Comparison of ENCODE assay signal across 1 cellular context in genomic region chr20:1467355-1468116, GRCh38.
TF ChIP-seq lines count a peak whose summit lies in the region.

No MANE protein-coding gene starts in this region.

TF ChIP-seq in HepG2, 621 proteins besides CTCF, POLR2A, EP300 and RAD21 (continued from another document and continues in another):
- TF ChIP-seq ZNF512B (CRISPR knock-in tag; IDR thresholded peaks at IDR 0.05; ENCODE audit: borderline replicate concordance): peak; percentile 44; the same call in 1 of the 2 replicates
- TF ChIP-seq ZBTB21 (CRISPR knock-in tag; IDR thresholded peaks at IDR 0.05): 0 out of 2 replicates have a peak, but pooled peaks have one; percentile 25
- peak; percentile 36; the same call in 1 of the 2 replicates for TF ChIP-seq RFX5 (IDR thresholded peaks at IDR 0.05; ENCODE audit: low read depth, low read length)
- 0 out of 2 replicates have a peak, but pooled peaks have one; percentile 68 for TF ChIP-seq ZBTB26 (CRISPR knock-in tag; IDR thresholded peaks at IDR 0.05; ENCODE audit: borderline replicate concordance)
- TF ChIP-seq ZFYVE20 (CRISPR knock-in tag; IDR thresholded peaks at IDR 0.05; ENCODE audit: borderline replicate concordance, low read depth): no peak
- TF ChIP-seq, protein P1, sequence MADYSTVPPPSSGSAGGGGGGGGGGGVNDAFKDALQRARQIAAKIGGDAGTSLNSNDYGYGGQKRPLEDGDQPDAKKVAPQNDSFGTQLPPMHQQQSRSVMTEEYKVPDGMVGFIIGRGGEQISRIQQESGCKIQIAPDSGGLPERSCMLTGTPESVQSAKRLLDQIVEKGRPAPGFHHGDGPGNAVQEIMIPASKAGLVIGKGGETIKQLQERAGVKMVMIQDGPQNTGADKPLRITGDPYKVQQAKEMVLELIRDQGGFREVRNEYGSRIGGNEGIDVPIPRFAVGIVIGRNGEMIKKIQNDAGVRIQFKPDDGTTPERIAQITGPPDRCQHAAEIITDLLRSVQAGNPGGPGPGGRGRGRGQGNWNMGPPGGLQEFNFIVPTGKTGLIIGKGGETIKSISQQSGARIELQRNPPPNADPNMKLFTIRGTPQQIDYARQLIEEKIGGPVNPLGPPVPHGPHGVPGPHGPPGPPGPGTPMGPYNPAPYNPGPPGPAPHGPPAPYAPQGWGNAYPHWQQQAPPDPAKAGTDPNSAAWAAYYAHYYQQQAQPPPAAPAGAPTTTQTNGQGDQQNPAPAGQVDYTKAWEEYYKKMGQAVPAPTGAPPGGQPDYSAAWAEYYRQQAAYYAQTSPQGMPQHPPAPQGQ (CRISPR knock-in tag; IDR thresholded peaks at IDR 0.05; ENCODE audit: borderline replicate concordance): 0 out of 2 replicates have a peak, but pooled peaks have one; percentile 49
- TF ChIP-seq, protein P2, sequence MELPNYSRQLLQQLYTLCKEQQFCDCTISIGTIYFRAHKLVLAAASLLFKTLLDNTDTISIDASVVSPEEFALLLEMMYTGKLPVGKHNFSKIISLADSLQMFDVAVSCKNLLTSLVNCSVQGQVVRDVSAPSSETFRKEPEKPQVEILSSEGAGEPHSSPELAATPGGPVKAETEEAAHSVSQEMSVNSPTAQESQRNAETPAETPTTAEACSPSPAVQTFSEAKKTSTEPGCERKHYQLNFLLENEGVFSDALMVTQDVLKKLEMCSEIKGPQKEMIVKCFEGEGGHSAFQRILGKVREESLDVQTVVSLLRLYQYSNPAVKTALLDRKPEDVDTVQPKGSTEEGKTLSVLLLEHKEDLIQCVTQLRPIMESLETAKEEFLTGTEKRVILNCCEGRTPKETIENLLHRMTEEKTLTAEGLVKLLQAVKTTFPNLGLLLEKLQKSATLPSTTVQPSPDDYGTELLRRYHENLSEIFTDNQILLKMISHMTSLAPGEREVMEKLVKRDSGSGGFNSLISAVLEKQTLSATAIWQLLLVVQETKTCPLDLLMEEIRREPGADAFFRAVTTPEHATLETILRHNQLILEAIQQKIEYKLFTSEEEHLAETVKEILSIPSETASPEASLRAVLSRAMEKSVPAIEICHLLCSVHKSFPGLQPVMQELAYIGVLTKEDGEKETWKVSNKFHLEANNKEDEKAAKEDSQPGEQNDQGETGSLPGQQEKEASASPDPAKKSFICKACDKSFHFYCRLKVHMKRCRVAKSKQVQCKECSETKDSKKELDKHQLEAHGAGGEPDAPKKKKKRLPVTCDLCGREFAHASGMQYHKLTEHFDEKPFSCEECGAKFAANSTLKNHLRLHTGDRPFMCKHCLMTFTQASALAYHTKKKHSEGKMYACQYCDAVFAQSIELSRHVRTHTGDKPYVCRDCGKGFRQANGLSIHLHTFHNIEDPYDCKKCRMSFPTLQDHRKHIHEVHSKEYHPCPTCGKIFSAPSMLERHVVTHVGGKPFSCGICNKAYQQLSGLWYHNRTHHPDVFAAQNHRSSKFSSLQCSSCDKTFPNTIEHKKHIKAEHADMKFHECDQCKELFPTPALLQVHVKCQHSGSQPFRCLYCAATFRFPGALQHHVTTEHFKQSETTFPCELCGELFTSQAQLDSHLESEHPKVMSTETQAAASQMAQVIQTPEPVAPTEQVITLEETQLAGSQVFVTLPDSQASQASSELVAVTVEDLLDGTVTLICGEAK (IDR thresholded peaks at IDR 0.05): no peak
- TF ChIP-seq, protein P2 (CRISPR knock-in tag; IDR thresholded peaks at IDR 0.05): no peak; the same call in 1 of the 2 replicates
- 0 out of 2 replicates have a peak, but pooled peaks have one; percentile 27 for TF ChIP-seq ZNF10 (CRISPR knock-in tag; IDR thresholded peaks at IDR 0.05; ENCODE audit: borderline replicate concordance, low read depth)
- TF ChIP-seq IKZF4 (CRISPR knock-in tag; IDR thresholded peaks at IDR 0.05; ENCODE audit: borderline replicate concordance, low read depth, not compliant biosample characterization): no peak
- peak; percentile 47; the same call in 1 of the 2 replicates for TF ChIP-seq NFYC (CRISPR knock-in tag; IDR thresholded peaks at IDR 0.05)
- peak; percentile 9; the same call in 1 of the 2 replicates for TF ChIP-seq MXD1 (CRISPR knock-in tag; IDR thresholded peaks at IDR 0.05)
- TF ChIP-seq JUN (CRISPR knock-in tag; IDR thresholded peaks at IDR 0.05): no peak
- TF ChIP-seq ZNF414 (CRISPR knock-in tag; IDR thresholded peaks at IDR 0.05): 0 out of 2 replicates have a peak, but pooled peaks have one; percentile 42
- no peak for TF ChIP-seq ZKSCAN5 (CRISPR knock-in tag; IDR thresholded peaks at IDR 0.05)
- TF ChIP-seq ZNF550 (CRISPR knock-in tag; IDR thresholded peaks at IDR 0.05; ENCODE audit: borderline replicate concordance): no peak; the same call in 1 of the 2 replicates
- TF ChIP-seq PRDM10 (CRISPR knock-in tag; IDR thresholded peaks at IDR 0.05; ENCODE audit: low read depth): peak; percentile 44; the same call in 1 of the 2 replicates
- peak; percentile 28; the same call in 1 of the 2 replicates for TF ChIP-seq THAP9 (CRISPR knock-in tag; IDR thresholded peaks at IDR 0.05; ENCODE audit: borderline replicate concordance)
- peak; percentile 39; the same call in 1 of the 2 replicates for TF ChIP-seq FOXK2 (IDR thresholded peaks at IDR 0.05)
- TF ChIP-seq ZNF713 (CRISPR knock-in tag; IDR thresholded peaks at IDR 0.05): no peak
- TF ChIP-seq ZNF891 (CRISPR knock-in tag; IDR thresholded peaks at IDR 0.05): 0 out of 2 replicates have a peak, but pooled peaks have one; percentile 57
- TF ChIP-seq NFATC3 (CRISPR knock-in tag; IDR thresholded peaks at IDR 0.05): no peak
- TF ChIP-seq ZNF878 (CRISPR knock-in tag; IDR thresholded peaks at IDR 0.05): peak; percentile 47; the same call in 1 of the 2 replicates
- no peak for TF ChIP-seq ZNF816 (CRISPR knock-in tag; IDR thresholded peaks at IDR 0.05; ENCODE audit: borderline replicate concordance)
- peak; percentile 19; the same call in 1 of the 2 replicates for TF ChIP-seq CEBPG (CRISPR knock-in tag; IDR thresholded peaks at IDR 0.05)
- TF ChIP-seq NFE2L1 (CRISPR knock-in tag; IDR thresholded peaks at IDR 0.05; ENCODE audit: borderline replicate concordance): peak; percentile 63; the same call in 1 of the 2 replicates
- TF ChIP-seq HIVEP1 (CRISPR knock-in tag; IDR thresholded peaks at IDR 0.05): 0 out of 2 replicates have a peak, but pooled peaks have one; percentile 39
